In genomic region chr13:24693862-24694471, GRCh38 we compare ENCODE assay signal across 8 cellular contexts. TPM values are rescaled to one million over a fixed set of nuclear protein-coding genes. Genes with fewer than 3 reads are reported as not detected.
DNase-seq lines count a peak whose midpoint lies in the region; ATAC-seq and TF ChIP-seq lines count a peak whose summit lies in the region.

No MANE protein-coding gene starts in this region.

- intact Hi-C loops in spleen (cut with DNase I; ENCODE audit: low total_unique reads), result no loop called here

- TF ChIP-seq CTCF in AG10803 (conservative IDR thresholded peaks at IDR 0.05; ENCODE audit: low read length) (peak; percentile 51), OCI-LY3 (IDR thresholded peaks at IDR 0.05; ENCODE audit: low read depth, low read length) (peak; percentile 95), right atrium auricular region (IDR thresholded peaks at IDR 0.05) (peak; percentile 51 to 72), spleen (IDR thresholded peaks at IDR 0.05 in 8 of 11, conservative IDR thresholded peaks at IDR 0.05 in 3 of 11) (peak; percentile 16 to 70 (median 56))

- H3K4me2 ChIP-seq in OCI-LY3 (ENCODE audit: low read length), result peak overlapping the region; percentile 61

- no peaks in the 10 kb centered on the region for H3K79me2 ChIP-seq in OCI-LY3 (ENCODE audit: low read length)

- H3K36me3 ChIP-seq in OCI-LY3 (replicated peaks; ENCODE audit: low read depth, low read length), result no peaks in the 10 kb centered on the region
- H3K36me3 ChIP-seq in adipocyte (ENCODE audit: control insufficient read depth, insufficient read depth, low read length, severe bottlenecking), result no peaks in the 10 kb centered on the region
- H3K36me3 ChIP-seq in right atrium auricular region, result no peaks in the 10 kb centered on the region
- H3K36me3 ChIP-seq in spleen, result no peaks in the 10 kb centered on the region

- H3K27ac ChIP-seq in OCI-LY3 (ENCODE audit: low read length), result no peak overlapping the region
- H3K27ac ChIP-seq in right atrium auricular region, result no peak overlapping the region
- no peak overlapping the region for H3K27ac ChIP-seq in spleen

- no peak overlapping the region for H3K9ac ChIP-seq in OCI-LY3 (ENCODE audit: low read length)
- no peak overlapping the region for H3K9ac ChIP-seq in adipocyte (ENCODE audit: low read length)

- WGBS in spleen, 5 donors, result 21 to 26% (median 22%) methylated on average over 17 of the region's 17 CpGs

- no peaks in the 10 kb centered on the region for H4K20me1 ChIP-seq in OCI-LY3 (ENCODE audit: insufficient read depth, low read length)

- peak overlapping the region; percentile 78 for H2AFZ ChIP-seq in OCI-LY3 (ENCODE audit: low read depth, low read length)

- H3K9me3 ChIP-seq in OCI-LY3 (ENCODE audit: insufficient read depth, low read length) (no peaks in the 10 kb centered on the region), adipocyte (ENCODE audit: control insufficient read depth, low read length) (no peaks in the 10 kb centered on the region), right atrium auricular region (no peaks in the 10 kb centered on the region), spleen (no peaks in the 10 kb centered on the region)

- ATAC-seq in GM18498 (IDR thresholded peaks at IDR 0.05; ENCODE audit: unreplicated experiment), result peak; percentile 64

- H3K4me3 ChIP-seq in AG10803 (ENCODE audit: low read length) (no peak overlapping the region), OCI-LY3 (ENCODE audit: low read length) (peak overlapping the region; percentile 59), adipocyte (ENCODE audit: low read length) (no peak overlapping the region), right atrium auricular region (no peak overlapping the region), spleen (no peak overlapping the region)
- no peak overlapping the region for H3K4me3 ChIP-seq in Jurkat, Clone E6-1 (ENCODE audit: low read length)

- peaks cover 3% of the 10 kb centered on the region; the same call in 1 of the 2 replicates for H3K4me1 ChIP-seq in OCI-LY3 (ENCODE audit: low read length)
- peaks cover 14% of the 10 kb centered on the region for H3K4me1 ChIP-seq in adipocyte (ENCODE audit: control insufficient read depth, insufficient read depth, low read length)
- no peaks in the 10 kb centered on the region for H3K4me1 ChIP-seq in right atrium auricular region
- H3K4me1 ChIP-seq in spleen, result peaks cover 0 to 5% (median 0%) of the 10 kb centered on the region in 6 donors

- DNase-seq in AG10803 (ENCODE audit: low read depth) (peak; percentile 31), adipocyte (ENCODE audit: low read depth) (peak; percentile 44), right atrium auricular region (ENCODE audit: low spot score) (no peak), spleen (no peak), occipital lobe (lab: John Stamatoyannopoulos, UW) (no peak)
- peak; percentile 51 for DNase-seq in Jurkat, Clone E6-1 (ENCODE audit: low read depth, low spot score)

- H3K27me3 ChIP-seq in OCI-LY3 (ENCODE audit: low read depth, low read length) (peaks cover 44% of the 10 kb centered on the region), adipocyte (replicated peaks; ENCODE audit: control insufficient read depth, insufficient read depth, low read length) (peaks cover 37% of the 10 kb centered on the region), right atrium auricular region (no peaks in the 10 kb centered on the region), spleen (replicated peaks in 1 of 7) (peaks cover 0 to 58% (median 6%) of the 10 kb centered on the region in 7 donors)

- no peak for TF ChIP-seq POLR2A in spleen (IDR thresholded peaks at IDR 0.05)

RNA-seq across cellular contexts. Expression of gene ATP12A, which starts 13.8 kb away (rescaled TPM):
- polyA plus RNA-seq in Jurkat, Clone E6-1 (2012; ENCODE audit: insufficient read depth, insufficient read length), result not detected
- not detected for total RNA-seq in right atrium auricular region
- total RNA-seq in spleen, result not detected
- polyA plus RNA-seq in spleen, result not detected
- total RNA-seq in occipital lobe, result under 0.01 TPM

Comparison
In these comparisons a context has a peak if more than half of its experiments do, and no peak if none do; other contexts are left out.
1. DNase-seq: peak in AG10803 (single experiment), Jurkat, Clone E6-1 (single experiment) and adipocyte (single experiment); none in right atrium auricular region (single experiment), spleen (single experiment) and occipital lobe (single experiment).
2. Peak in every context shown above with its lines, with median percentiles within 50 percentile points of each other: CTCF ChIP-seq.